Comparison of ENCODE assay signal across 2 cellular contexts in the genomic region with DNA sequence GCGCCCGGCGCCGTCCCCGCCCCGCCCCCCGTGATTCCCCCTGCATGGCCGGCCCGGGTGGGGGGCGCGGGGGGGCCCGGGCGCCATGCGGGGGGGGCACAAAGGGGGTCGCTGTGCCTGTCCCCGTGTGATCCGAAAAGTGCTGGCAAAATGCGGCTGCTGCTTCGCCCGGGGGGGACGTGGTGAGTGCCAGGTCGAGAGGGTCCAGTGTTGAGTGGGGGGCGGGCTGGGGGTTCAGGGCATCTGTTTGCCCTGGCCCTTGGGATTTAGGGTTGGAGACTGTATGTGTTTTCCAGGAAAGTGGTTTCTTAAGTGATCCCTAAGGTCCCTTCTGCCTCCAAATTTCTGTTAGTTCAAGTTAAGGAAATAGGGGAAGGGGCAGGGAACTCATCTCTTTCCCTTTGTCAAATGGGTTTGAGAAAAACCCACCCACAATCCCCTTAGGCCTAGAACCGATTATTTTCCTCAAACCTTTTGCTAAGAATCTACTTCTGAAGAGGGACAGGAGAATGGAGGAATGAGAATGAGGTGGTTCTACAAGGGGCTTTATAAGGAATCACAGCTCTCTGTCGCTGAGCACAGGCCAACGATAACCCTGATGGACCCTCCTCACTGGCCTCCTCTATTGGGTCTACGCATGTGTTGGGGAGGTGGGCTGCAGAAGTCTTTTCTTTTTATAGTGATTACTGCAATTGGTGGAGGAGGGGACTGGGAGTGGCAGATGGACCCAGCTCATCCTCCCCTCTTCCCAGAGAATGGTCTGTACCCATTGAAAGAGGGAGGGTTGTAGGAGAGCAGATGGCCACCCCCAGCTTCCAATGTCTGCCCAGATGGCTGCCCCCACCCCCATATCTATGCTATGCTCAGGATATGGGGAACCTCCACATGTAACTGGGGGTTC.
TF ChIP-seq lines count a peak whose summit lies in the region.

No MANE protein-coding gene starts in this region.

TF ChIP-seq in A549, 52 proteins besides CTCF, POLR2A, EP300 and RAD21:
- no peak for TF ChIP-seq BCL3 (IDR thresholded peaks at IDR 0.05)
- TF ChIP-seq RCOR1 (IDR thresholded peaks at IDR 0.05; ENCODE audit: low read depth, low read length): no peak
- TF ChIP-seq PBX3 (IDR thresholded peaks at IDR 0.05): no peak
- TF ChIP-seq RFX5 (IDR thresholded peaks at IDR 0.05): no peak
- TF ChIP-seq JUNB (IDR thresholded peaks at IDR 0.05): no peak
- TF ChIP-seq POLR2AphosphoS2 (conservative IDR thresholded peaks at IDR 0.05; ENCODE audit: low read length): no peak
- TF ChIP-seq CHD4 (IDR thresholded peaks at IDR 0.05; ENCODE audit: borderline replicate concordance): no peak
- TF ChIP-seq PHF8 (IDR thresholded peaks at IDR 0.05; ENCODE audit: borderline replicate concordance, low read depth): no peak
- no peak for TF ChIP-seq ZFP36 (IDR thresholded peaks at IDR 0.05; ENCODE audit: borderline replicate concordance, partially characterized antibody)
- no peak for TF ChIP-seq BHLHE40 (IDR thresholded peaks at IDR 0.05; ENCODE audit: low read depth, low read length)
- no peak for TF ChIP-seq MAZ (IDR thresholded peaks at IDR 0.05; ENCODE audit: borderline replicate concordance, low read depth, low read length)
- no peak for TF ChIP-seq CHD2 (IDR thresholded peaks at IDR 0.05; ENCODE audit: low read length, partially characterized antibody)
- TF ChIP-seq ZC3H11A (IDR thresholded peaks at IDR 0.05): no peak
- no peak for TF ChIP-seq EHF (CRISPR knock-in tag; IDR thresholded peaks at IDR 0.05)
- no peak for TF ChIP-seq RARB (CRISPR knock-in tag; IDR thresholded peaks at IDR 0.05)
- TF ChIP-seq RNF2 (IDR thresholded peaks at IDR 0.05; ENCODE audit: borderline replicate concordance, low read depth): no peak
- TF ChIP-seq HOXA7 (CRISPR knock-in tag; IDR thresholded peaks at IDR 0.05): no peak
- no peak for TF ChIP-seq MAFK (IDR thresholded peaks at IDR 0.05; ENCODE audit: partially characterized antibody)
- no peak for TF ChIP-seq NFE2L2 (conservative IDR thresholded peaks at IDR 0.05; ENCODE audit: low read length)

TF ChIP-seq in HCT116, 20 proteins besides CTCF, POLR2A, EP300 and RAD21 (continued from another document):
- TF ChIP-seq, protein P1, sequence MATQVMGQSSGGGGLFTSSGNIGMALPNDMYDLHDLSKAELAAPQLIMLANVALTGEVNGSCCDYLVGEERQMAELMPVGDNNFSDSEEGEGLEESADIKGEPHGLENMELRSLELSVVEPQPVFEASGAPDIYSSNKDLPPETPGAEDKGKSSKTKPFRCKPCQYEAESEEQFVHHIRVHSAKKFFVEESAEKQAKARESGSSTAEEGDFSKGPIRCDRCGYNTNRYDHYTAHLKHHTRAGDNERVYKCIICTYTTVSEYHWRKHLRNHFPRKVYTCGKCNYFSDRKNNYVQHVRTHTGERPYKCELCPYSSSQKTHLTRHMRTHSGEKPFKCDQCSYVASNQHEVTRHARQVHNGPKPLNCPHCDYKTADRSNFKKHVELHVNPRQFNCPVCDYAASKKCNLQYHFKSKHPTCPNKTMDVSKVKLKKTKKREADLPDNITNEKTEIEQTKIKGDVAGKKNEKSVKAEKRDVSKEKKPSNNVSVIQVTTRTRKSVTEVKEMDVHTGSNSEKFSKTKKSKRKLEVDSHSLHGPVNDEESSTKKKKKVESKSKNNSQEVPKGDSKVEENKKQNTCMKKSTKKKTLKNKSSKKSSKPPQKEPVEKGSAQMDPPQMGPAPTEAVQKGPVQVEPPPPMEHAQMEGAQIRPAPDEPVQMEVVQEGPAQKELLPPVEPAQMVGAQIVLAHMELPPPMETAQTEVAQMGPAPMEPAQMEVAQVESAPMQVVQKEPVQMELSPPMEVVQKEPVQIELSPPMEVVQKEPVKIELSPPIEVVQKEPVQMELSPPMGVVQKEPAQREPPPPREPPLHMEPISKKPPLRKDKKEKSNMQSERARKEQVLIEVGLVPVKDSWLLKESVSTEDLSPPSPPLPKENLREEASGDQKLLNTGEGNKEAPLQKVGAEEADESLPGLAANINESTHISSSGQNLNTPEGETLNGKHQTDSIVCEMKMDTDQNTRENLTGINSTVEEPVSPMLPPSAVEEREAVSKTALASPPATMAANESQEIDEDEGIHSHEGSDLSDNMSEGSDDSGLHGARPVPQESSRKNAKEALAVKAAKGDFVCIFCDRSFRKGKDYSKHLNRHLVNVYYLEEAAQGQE (IDR thresholded peaks at IDR 0.05; ENCODE audit: low read depth): no peak
- TF ChIP-seq CBX3 (IDR thresholded peaks at IDR 0.05; ENCODE audit: low read depth): no peak
- no peak for TF ChIP-seq ELF1 (IDR thresholded peaks at IDR 0.05; ENCODE audit: borderline replicate concordance, low read depth)
- TF ChIP-seq EGR1 (IDR thresholded peaks at IDR 0.05; ENCODE audit: low read depth): no peak
- no peak for TF ChIP-seq YY1 (IDR thresholded peaks at IDR 0.05; ENCODE audit: extremely low read depth, insufficient replicate concordance, low read depth, low read length)
- no peak for TF ChIP-seq SRF (IDR thresholded peaks at IDR 0.05; ENCODE audit: low read depth)
